Comparison of ENCODE assay signal across 8 cellular contexts in the genomic region with DNA sequence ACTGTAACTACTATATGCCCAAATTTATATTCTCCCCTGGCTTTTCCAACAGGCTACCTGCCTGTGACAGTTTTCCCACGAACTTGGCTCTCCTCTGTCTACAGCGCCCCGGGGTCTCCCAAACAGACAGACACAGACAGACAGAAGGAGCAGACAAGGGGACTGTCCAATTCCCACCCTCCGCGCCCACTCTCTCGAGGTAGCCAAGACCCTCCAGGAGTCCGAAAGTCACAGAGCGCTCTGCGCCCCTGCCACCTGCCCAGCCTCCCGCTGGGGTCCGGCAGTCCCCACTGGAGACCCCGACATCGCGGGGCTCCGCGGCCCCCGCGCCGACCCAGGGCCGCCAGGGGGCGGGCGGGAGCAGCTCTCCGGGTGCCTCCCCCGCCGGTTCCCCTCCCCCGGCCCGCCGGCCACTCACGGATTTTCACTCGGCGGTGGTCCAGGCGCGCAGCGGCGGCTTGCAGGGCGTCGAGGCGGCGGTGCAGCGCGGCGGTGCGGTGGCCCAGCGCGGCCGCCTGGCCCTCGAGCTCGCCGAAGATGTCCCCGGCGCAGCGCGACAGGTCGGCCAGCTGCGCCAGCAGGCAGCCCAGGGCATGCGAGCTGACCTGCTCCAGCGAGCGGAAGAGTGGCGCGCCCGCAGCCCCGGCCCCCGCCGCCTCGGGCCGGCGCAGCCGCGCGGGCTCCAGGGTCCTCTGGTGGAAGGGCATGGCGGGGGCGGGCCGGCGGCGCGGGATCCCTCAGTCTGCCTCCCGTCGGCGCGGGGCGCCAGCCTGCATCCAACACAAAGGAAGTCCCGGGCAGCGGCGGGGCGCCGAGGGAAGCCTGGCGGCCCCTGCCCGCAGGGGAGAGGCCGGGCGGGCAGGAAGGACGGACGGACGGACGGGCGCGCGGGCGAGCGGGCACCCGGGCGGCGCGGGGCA.
DNase-seq lines count a peak whose midpoint lies in the region; ATAC-seq, FAIRE-seq and TF ChIP-seq lines count a peak whose summit lies in the region.

No MANE protein-coding gene starts in this region.

- ATAC-seq in DND-41 (ENCODE audit: insufficient read depth, low read depth) (peak; percentile 49), GM21390 (IDR thresholded peaks at IDR 0.05; ENCODE audit: unreplicated experiment) (peak; percentile 59), SK-N-SH treated with all-trans-retinoic acid at 6 μM for 48 hours (peak; percentile 65)

- no peak overlapping the region for H3K27ac ChIP-seq in DND-41 (ENCODE audit: low read length)
- H3K27ac ChIP-seq in left ventricle myocardium inferior (replicated peaks) = peak overlapping the region; percentile 83

- H3K27me3 ChIP-seq in DND-41 (ENCODE audit: insufficient read depth, low read length, poor library complexity) (peaks cover 14% of the 10 kb centered on the region), left ventricle myocardium inferior (ENCODE audit: low read depth) (no peaks in the 10 kb centered on the region)

- H3K9me3 ChIP-seq in DND-41 (ENCODE audit: insufficient read depth, low read length, severe bottlenecking) (no peaks in the 10 kb centered on the region), left ventricle myocardium inferior (replicated peaks) (no peaks in the 10 kb centered on the region)

- H2AFZ ChIP-seq in DND-41 (ENCODE audit: low read depth, low read length) = peak overlapping the region; percentile 45; the same call in 1 of the 2 replicates

- DNase-seq in DND-41 (peak; percentile 14), HT1080 (ENCODE audit: low read depth) (peak; percentile 38), amniotic epithelial cell (ENCODE audit: low read depth) (peak; percentile 48), left ventricle myocardium inferior (peak; percentile 80), posterior cingulate gyrus (peak in 9 of 10 donors; percentile 30 to 90 (median 51)), RCC 7860 (ENCODE audit: low spot score) (no peak)

- peak overlapping the region in 1 of 2 experiments; percentile 53; a peak in 2 of 4 replicates for H3K4me3 ChIP-seq in DND-41 (ENCODE audit: low read depth in 1 of 2, low read length in 2 of 2)
- H3K4me3 ChIP-seq in left ventricle myocardium inferior = peak overlapping the region; percentile 86

- peak overlapping the region; percentile 64 for H3K4me2 ChIP-seq in DND-41 (ENCODE audit: insufficient read depth, low read length)

- FAIRE-seq in RCC 7860 (lab: Jason Lieb, UNC) = no peak

- H4K20me1 ChIP-seq in DND-41 (ENCODE audit: insufficient read depth, low read length) = no peaks in the 10 kb centered on the region

- H3K36me3 ChIP-seq in DND-41 (ENCODE audit: insufficient read depth, low read length) (no peaks in the 10 kb centered on the region), left ventricle myocardium inferior (no peaks in the 10 kb centered on the region)

- 0 out of 2 replicates have a peak, but pooled peaks cover 4% of the 10 kb centered on the region for H3K4me1 ChIP-seq in DND-41 (ENCODE audit: insufficient read depth, low read length)
- H3K4me1 ChIP-seq in left ventricle myocardium inferior = peaks cover 11% of the 10 kb centered on the region

- peak overlapping the region; percentile 52 for H3K9ac ChIP-seq in DND-41 (ENCODE audit: low read depth, low read length)

- intact Hi-C loops in left ventricle myocardium inferior (cut with micrococcal nuclease) (no loop called here), posterior cingulate gyrus (cut with DNase I) (loop anchor here (5.0 kb wide), 1 partner anchor 75 kb away; no protein-coding TSS in a partner anchor)

- peak; percentile 45 for TF ChIP-seq CTCF in DND-41 (IDR thresholded peaks at IDR 0.05; ENCODE audit: borderline replicate concordance, extremely low read depth, low read length, poor library complexity, severe bottlenecking)
- TF ChIP-seq CTCF in left ventricle myocardium inferior (IDR thresholded peaks at IDR 0.05; ENCODE audit: borderline replicate concordance) = peak; percentile 94

- no peaks in the 10 kb centered on the region for H3K79me2 ChIP-seq in DND-41 (ENCODE audit: insufficient read depth, low read length)

TF ChIP-seq in SK-N-SH treated with all-trans-retinoic acid at 6 μM for 48 hours, 23 proteins besides CTCF, POLR2A, EP300 and RAD21:
- no peak for TF ChIP-seq SNAI2 (CRISPR knock-in tag; IDR thresholded peaks at IDR 0.05)
- TF ChIP-seq, protein P1, sequence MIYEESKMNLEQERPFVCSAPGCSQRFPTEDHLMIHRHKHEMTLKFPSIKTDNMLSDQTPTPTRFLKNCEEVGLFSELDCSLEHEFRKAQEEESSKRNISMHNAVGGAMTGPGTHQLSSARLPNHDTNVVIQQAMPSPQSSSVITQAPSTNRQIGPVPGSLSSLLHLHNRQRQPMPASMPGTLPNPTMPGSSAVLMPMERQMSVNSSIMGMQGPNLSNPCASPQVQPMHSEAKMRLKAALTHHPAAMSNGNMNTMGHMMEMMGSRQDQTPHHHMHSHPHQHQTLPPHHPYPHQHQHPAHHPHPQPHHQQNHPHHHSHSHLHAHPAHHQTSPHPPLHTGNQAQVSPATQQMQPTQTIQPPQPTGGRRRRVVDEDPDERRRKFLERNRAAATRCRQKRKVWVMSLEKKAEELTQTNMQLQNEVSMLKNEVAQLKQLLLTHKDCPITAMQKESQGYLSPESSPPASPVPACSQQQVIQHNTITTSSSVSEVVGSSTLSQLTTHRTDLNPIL (CRISPR knock-in tag; IDR thresholded peaks at IDR 0.05; ENCODE audit: low read depth) = no peak
- TF ChIP-seq POU6F1 (CRISPR knock-in tag; IDR thresholded peaks at IDR 0.05; ENCODE audit: borderline replicate concordance, low read depth) = no peak
- no peak for TF ChIP-seq ZFP3 (CRISPR knock-in tag; IDR thresholded peaks at IDR 0.05)
- no peak for TF ChIP-seq ARNTL (CRISPR knock-in tag; IDR thresholded peaks at IDR 0.05; ENCODE audit: borderline replicate concordance, low read depth)
- no peak for TF ChIP-seq ESRRG (CRISPR knock-in tag; IDR thresholded peaks at IDR 0.05)
- no peak for TF ChIP-seq ZNF565 (CRISPR knock-in tag; conservative IDR thresholded peaks at IDR 0.05; ENCODE audit: low read depth)
- TF ChIP-seq CSDC2 (CRISPR knock-in tag; IDR thresholded peaks at IDR 0.05) = no peak
- no peak for TF ChIP-seq TSHZ2 (CRISPR knock-in tag; IDR thresholded peaks at IDR 0.05)
- no peak for TF ChIP-seq ZFP30 (CRISPR knock-in tag; IDR thresholded peaks at IDR 0.05)
- no peak for TF ChIP-seq PPARA (CRISPR knock-in tag; IDR thresholded peaks at IDR 0.05; ENCODE audit: borderline replicate concordance)
- no peak for TF ChIP-seq PATZ1 (CRISPR knock-in tag; IDR thresholded peaks at IDR 0.05; ENCODE audit: borderline replicate concordance)
- no peak for TF ChIP-seq OSR1 (CRISPR knock-in tag; IDR thresholded peaks at IDR 0.05)
